22 cellular contexts compared by ENCODE assay signal in genomic region chr10:67401711-67402110, GRCh38.
"Had no signal": no experiment of that assay in that cellular context is flagged by ENCODE, and none has a peak within 500 bp of the region (broad histone marks: within the 10 kb centered on the region; RNA-seq: fewer than 3 reads in every experiment).

No MANE protein-coding gene starts in this region.

- FAIRE-seq: urothelium cell line had no signal

- H3K4me3 Mint-ChIP-seq: dendritic cell treated with granulocyte-macrophage colony-stimulating factor and Interleukin-4, amounts not matched to agents 40 ng/mL and 50 ng/mL, for 4 days; effector memory CD8-positive, alpha-beta T cell; naive B cell; nephron; stimulated activated effector memory CD8-positive, alpha-beta T cell treated with anti-CD3 and anti-CD28 coated beads, Interleukin-12 subunit alpha, Interleukin-12 subunit beta, amount 100 ng/mL, for 72 hours; type B pancreatic cell had no signal

- H3K27ac Mint-ChIP-seq: dendritic cell treated with granulocyte-macrophage colony-stimulating factor and Interleukin-4, amounts not matched to agents 40 ng/mL and 50 ng/mL, for 4 days; effector memory CD8-positive, alpha-beta T cell; naive B cell; nephron; stimulated activated effector memory CD8-positive, alpha-beta T cell treated with anti-CD3 and anti-CD28 coated beads, Interleukin-12 subunit alpha, Interleukin-12 subunit beta, amount 100 ng/mL, for 72 hours; type B pancreatic cell had no signal

- H3K4me1 ChIP-seq: esophagus muscularis mucosa, gastrocnemius medialis, heart right ventricle, psoas muscle, right lobe of liver, suprapubic skin, thyroid gland had no signal

- H3K9me3 ChIP-seq: gastrocnemius medialis, neutrophil, psoas muscle, right lobe of liver, suprapubic skin, thyroid gland had no signal

- H3K36me3 ChIP-seq: esophagus muscularis mucosa, gastrocnemius medialis, heart right ventricle, neutrophil, right lobe of liver, suprapubic skin, thyroid gland had no signal

- H3K27ac ChIP-seq: epithelial cell of prostate, esophagus muscularis mucosa, gastrocnemius medialis, heart right ventricle, neutrophil, psoas muscle, right lobe of liver, suprapubic skin, thyroid gland had no signal

- ATAC-seq: effector memory CD8-positive, alpha-beta T cell; gastrocnemius medialis; heart right ventricle; psoas muscle; right lobe of liver; stimulated activated effector memory CD8-positive, alpha-beta T cell treated with anti-CD3 and anti-CD28 coated beads, Interleukin-12 subunit alpha, Interleukin-12 subunit beta, amount 100 ng/mL, for 72 hours; stimulated activated naive CD8-positive, alpha-beta T cell treated with anti-CD3 and anti-CD28 coated beads, Interleukin-15, Interleukin-2, amounts not matched to agents 100 U/mL and 50 U/mL, for 24 hours had no signal

- H3K27me3 Mint-ChIP-seq: dendritic cell treated with granulocyte-macrophage colony-stimulating factor and Interleukin-4, amounts not matched to agents 40 ng/mL and 50 ng/mL, for 4 days; naive B cell had no signal

- DNase-seq: effector memory CD8-positive, alpha-beta T cell; gastrocnemius medialis; heart right ventricle; kidney glomerular epithelial cell; mesendoderm; naive B cell; psoas muscle; retina; right lobe of liver; stimulated activated CD4-positive, alpha-beta T cell treated with anti-CD3 and anti-CD28 coated beads, Interleukin-4, amount 100 ng/mL, for 1 hour; stimulated activated CD8-positive, alpha-beta memory T cell treated with anti-CD3 and anti-CD28 coated beads, Interleukin-4, amount 100 ng/mL, for 48 hours; stimulated activated naive CD8-positive, alpha-beta T cell treated with anti-CD3 and anti-CD28 coated beads, Interleukin-15, Interleukin-2, amounts not matched to agents 100 U/mL and 50 U/mL, for 24 hours; thyroid gland had no signal

- H3K4me3 ChIP-seq: esophagus muscularis mucosa, gastrocnemius medialis, heart right ventricle, psoas muscle, right lobe of liver, suprapubic skin, thyroid gland had no signal

- H3K9me3 Mint-ChIP-seq: type B pancreatic cell had no signal

- H3K4me1 Mint-ChIP-seq: naive B cell; nephron; stimulated activated effector memory CD8-positive, alpha-beta T cell treated with anti-CD3 and anti-CD28 coated beads, Interleukin-12 subunit alpha, Interleukin-12 subunit beta, amount 100 ng/mL, for 72 hours had no signal

- H3K36me3 Mint-ChIP-seq: stimulated activated effector memory CD8-positive, alpha-beta T cell treated with anti-CD3 and anti-CD28 coated beads, Interleukin-12 subunit alpha, Interleukin-12 subunit beta, amount 100 ng/mL, for 72 hours; type B pancreatic cell had no signal

- H3K27me3 ChIP-seq: esophagus muscularis mucosa, gastrocnemius medialis, heart right ventricle, neutrophil, right lobe of liver, suprapubic skin, thyroid gland had no signal
